ENCODE assay signal across 1 cellular context in genomic region chrX:37995428-37995827, GRCh38.
TF ChIP-seq lines count a peak whose summit lies in the region.

No MANE protein-coding gene starts in this region.

TF ChIP-seq in K562, 482 proteins besides CTCF, POLR2A, EP300 and RAD21 (continued from another document):
- TF ChIP-seq ZBTB26 (CRISPR knock-in tag; IDR thresholded peaks at IDR 0.05) (no peak), GABPB1 (CRISPR knock-in tag; IDR thresholded peaks at IDR 0.05) (no peak)
